Comparison of ENCODE assay signal across 25 cellular contexts in the genomic region with DNA sequence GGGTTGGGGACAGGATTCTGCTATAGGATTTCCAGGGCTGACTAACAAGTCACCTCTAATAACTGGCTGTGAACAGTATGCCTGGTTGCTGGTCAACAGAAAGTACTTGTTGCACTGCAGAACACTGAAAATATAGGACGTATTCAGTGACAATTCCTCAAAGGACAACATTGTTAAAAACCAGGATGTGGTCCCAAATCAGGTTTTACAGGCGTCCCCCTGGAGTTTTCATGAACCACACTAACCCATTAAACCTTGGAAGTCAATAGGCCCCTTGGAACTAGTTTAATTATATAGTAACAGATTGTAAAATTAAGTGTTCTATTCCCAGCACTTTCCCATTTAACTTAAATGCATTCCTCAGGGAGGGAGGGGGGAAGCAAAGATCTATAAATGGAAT.
"Had no signal": no experiment of that assay in that cellular context is flagged by ENCODE, and none has a peak within 500 bp of the region (broad histone marks: within the 10 kb centered on the region; RNA-seq: fewer than 3 reads in every experiment).

No MANE protein-coding gene starts in this region.

- ATAC-seq: activated CD4-positive, CD25-positive, alpha-beta regulatory T cell treated with anti-CD3 and anti-CD28 coated beads, Interleukin-2, amount 50 U/mL, for 24 hours; activated CD8-positive, alpha-beta T cell treated with anti-CD3 and anti-CD28 coated beads for 36 hours; activated T-cell treated with anti-CD3 and anti-CD28 coated beads, Interleukin-2, amount 50 U/mL, for 4 hours; activated T-helper 17 cell treated with anti-CD3 and anti-CD28 coated beads, Interleukin-2, amount 50 U/mL, for 72 hours; esophagus mucosa; gastrocnemius medialis; heart left ventricle had no signal

- DNase-seq: activated B cell treated with CpG ODN at 0.5 μM for 24 hours; activated CD4-positive, alpha-beta T cell treated with anti-CD3 and anti-CD28 coated beads for 48 hours; activated CD4-positive, alpha-beta T cell treated with anti-CD3 and anti-CD28 coated beads, Interleukin-2, amount 50 U/mL, for 1 hour; activated CD4-positive, alpha-beta T cell treated with anti-CD3 and anti-CD28 coated beads, Interleukin-2, amount 50 U/mL, for 48 hours; activated CD8-positive, alpha-beta memory T cell treated with anti-CD3 and anti-CD28 coated beads for 24 hours; activated CD8-positive, alpha-beta T cell treated with anti-CD3 and anti-CD28 coated beads for 36 hours; activated effector memory CD4-positive, alpha-beta T cell treated with Interleukin-2 at 50 U/mL for 16 hours; activated gamma-delta T cell treated with Interleukin-2 at 50 U/mL for 16 hours; activated naive CD4-positive, alpha-beta T cell treated with anti-CD3 and anti-CD28 coated beads, Interleukin-2, amount 50 U/mL, for 16 hours; activated naive CD4-positive, alpha-beta T cell treated with Interleukin-2 at 50 U/mL for 16 hours; activated T-cell treated with anti-CD3 and anti-CD28 coated beads, Interleukin-2, amount 50 U/mL, for 4 hours; amniotic stem cell; anterior cingulate cortex; brain microvascular endothelial cell; dorsolateral prefrontal cortex; effector memory CD4-positive, alpha-beta T cell; endodermal cell; foreskin fibroblast; gastrocnemius medialis; glutamatergic neuron; heart left ventricle; T1000 had no signal
